In the genomic region with DNA sequence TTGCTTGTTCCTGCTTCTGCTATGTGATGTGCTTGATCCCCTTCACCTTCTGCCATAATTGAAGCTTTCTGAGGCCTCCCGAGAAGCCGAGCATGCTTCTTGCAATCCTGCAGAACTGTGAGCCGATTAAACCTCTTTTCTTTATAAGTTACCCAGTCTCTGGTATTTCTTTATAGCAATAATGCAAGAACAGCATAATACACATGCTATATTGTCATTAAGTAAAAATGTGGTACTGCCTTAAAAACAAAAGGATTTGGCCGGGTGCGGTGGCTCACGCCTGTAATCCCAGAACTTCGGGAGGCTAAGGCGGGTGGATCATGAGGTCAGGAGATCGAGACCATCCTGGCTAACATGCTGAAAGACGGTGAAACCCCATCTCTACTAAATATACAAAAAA, we compare ENCODE assay signal across 2 cellular contexts.
A peak's percentile ranks its signal among the peaks of the same experiment; 100 is the strongest.
TF ChIP-seq lines count a peak whose summit lies in the region.

No MANE protein-coding gene starts in this region.

TF ChIP-seq in K562, 482 proteins besides CTCF, POLR2A, EP300 and RAD21:
- no peak for TF ChIP-seq MAZ (CRISPR knock-in tag; conservative IDR thresholded peaks at IDR 0.05 in 1 of 2, IDR thresholded peaks at IDR 0.05 in 1 of 2)
- no peak for TF ChIP-seq PHTF2 (CRISPR knock-in tag; IDR thresholded peaks at IDR 0.05)
- TF ChIP-seq ZNF197 (CRISPR knock-in tag; IDR thresholded peaks at IDR 0.05; ENCODE audit: low read depth), result no peak
- TF ChIP-seq, protein P1, sequence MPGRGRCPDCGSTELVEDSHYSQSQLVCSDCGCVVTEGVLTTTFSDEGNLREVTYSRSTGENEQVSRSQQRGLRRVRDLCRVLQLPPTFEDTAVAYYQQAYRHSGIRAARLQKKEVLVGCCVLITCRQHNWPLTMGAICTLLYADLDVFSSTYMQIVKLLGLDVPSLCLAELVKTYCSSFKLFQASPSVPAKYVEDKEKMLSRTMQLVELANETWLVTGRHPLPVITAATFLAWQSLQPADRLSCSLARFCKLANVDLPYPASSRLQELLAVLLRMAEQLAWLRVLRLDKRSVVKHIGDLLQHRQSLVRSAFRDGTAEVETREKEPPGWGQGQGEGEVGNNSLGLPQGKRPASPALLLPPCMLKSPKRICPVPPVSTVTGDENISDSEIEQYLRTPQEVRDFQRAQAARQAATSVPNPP (IDR thresholded peaks at IDR 0.05; ENCODE audit: borderline replicate concordance, insufficient read depth, insufficient read length), result no peak
- no peak for TF ChIP-seq PHB2 (IDR thresholded peaks at IDR 0.05; ENCODE audit: low read depth)
- TF ChIP-seq, protein P2, sequence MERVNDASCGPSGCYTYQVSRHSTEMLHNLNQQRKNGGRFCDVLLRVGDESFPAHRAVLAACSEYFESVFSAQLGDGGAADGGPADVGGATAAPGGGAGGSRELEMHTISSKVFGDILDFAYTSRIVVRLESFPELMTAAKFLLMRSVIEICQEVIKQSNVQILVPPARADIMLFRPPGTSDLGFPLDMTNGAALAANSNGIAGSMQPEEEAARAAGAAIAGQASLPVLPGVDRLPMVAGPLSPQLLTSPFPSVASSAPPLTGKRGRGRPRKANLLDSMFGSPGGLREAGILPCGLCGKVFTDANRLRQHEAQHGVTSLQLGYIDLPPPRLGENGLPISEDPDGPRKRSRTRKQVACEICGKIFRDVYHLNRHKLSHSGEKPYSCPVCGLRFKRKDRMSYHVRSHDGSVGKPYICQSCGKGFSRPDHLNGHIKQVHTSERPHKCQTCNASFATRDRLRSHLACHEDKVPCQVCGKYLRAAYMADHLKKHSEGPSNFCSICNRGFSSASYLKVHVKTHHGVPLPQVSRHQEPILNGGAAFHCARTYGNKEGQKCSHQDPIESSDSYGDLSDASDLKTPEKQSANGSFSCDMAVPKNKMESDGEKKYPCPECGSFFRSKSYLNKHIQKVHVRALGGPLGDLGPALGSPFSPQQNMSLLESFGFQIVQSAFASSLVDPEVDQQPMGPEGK (CRISPR knock-in tag; IDR thresholded peaks at IDR 0.05; ENCODE audit: borderline replicate concordance), result no peak
- peak; percentile 53 for TF ChIP-seq ZNF316 (IDR thresholded peaks at IDR 0.05)

TF ChIP-seq in SK-N-SH treated with all-trans-retinoic acid at 6 μM for 48 hours, 23 proteins besides CTCF, POLR2A, EP300 and RAD21:
- TF ChIP-seq ZNF70 (CRISPR knock-in tag; IDR thresholded peaks at IDR 0.05), result no peak
- no peak for TF ChIP-seq TCF4 (CRISPR knock-in tag; IDR thresholded peaks at IDR 0.05; ENCODE audit: borderline replicate concordance)
- TF ChIP-seq, protein P3, sequence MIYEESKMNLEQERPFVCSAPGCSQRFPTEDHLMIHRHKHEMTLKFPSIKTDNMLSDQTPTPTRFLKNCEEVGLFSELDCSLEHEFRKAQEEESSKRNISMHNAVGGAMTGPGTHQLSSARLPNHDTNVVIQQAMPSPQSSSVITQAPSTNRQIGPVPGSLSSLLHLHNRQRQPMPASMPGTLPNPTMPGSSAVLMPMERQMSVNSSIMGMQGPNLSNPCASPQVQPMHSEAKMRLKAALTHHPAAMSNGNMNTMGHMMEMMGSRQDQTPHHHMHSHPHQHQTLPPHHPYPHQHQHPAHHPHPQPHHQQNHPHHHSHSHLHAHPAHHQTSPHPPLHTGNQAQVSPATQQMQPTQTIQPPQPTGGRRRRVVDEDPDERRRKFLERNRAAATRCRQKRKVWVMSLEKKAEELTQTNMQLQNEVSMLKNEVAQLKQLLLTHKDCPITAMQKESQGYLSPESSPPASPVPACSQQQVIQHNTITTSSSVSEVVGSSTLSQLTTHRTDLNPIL (CRISPR knock-in tag; IDR thresholded peaks at IDR 0.05; ENCODE audit: low read depth), result no peak
- no peak for TF ChIP-seq BACH2 (CRISPR knock-in tag; IDR thresholded peaks at IDR 0.05; ENCODE audit: borderline replicate concordance)
- TF ChIP-seq RARB (CRISPR knock-in tag; IDR thresholded peaks at IDR 0.05), result no peak
- TF ChIP-seq, protein P4, sequence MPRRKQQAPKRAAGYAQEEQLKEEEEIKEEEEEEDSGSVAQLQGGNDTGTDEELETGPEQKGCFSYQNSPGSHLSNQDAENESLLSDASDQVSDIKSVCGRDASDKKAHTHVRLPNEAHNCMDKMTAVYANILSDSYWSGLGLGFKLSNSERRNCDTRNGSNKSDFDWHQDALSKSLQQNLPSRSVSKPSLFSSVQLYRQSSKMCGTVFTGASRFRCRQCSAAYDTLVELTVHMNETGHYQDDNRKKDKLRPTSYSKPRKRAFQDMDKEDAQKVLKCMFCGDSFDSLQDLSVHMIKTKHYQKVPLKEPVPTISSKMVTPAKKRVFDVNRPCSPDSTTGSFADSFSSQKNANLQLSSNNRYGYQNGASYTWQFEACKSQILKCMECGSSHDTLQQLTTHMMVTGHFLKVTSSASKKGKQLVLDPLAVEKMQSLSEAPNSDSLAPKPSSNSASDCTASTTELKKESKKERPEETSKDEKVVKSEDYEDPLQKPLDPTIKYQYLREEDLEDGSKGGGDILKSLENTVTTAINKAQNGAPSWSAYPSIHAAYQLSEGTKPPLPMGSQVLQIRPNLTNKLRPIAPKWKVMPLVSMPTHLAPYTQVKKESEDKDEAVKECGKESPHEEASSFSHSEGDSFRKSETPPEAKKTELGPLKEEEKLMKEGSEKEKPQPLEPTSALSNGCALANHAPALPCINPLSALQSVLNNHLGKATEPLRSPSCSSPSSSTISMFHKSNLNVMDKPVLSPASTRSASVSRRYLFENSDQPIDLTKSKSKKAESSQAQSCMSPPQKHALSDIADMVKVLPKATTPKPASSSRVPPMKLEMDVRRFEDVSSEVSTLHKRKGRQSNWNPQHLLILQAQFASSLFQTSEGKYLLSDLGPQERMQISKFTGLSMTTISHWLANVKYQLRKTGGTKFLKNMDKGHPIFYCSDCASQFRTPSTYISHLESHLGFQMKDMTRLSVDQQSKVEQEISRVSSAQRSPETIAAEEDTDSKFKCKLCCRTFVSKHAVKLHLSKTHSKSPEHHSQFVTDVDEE (CRISPR knock-in tag; IDR thresholded peaks at IDR 0.05), result no peak
- TF ChIP-seq OSR1 (CRISPR knock-in tag; IDR thresholded peaks at IDR 0.05), result no peak
- no peak for TF ChIP-seq ISL1 (CRISPR knock-in tag; IDR thresholded peaks at IDR 0.05)
- TF ChIP-seq, protein P5, sequence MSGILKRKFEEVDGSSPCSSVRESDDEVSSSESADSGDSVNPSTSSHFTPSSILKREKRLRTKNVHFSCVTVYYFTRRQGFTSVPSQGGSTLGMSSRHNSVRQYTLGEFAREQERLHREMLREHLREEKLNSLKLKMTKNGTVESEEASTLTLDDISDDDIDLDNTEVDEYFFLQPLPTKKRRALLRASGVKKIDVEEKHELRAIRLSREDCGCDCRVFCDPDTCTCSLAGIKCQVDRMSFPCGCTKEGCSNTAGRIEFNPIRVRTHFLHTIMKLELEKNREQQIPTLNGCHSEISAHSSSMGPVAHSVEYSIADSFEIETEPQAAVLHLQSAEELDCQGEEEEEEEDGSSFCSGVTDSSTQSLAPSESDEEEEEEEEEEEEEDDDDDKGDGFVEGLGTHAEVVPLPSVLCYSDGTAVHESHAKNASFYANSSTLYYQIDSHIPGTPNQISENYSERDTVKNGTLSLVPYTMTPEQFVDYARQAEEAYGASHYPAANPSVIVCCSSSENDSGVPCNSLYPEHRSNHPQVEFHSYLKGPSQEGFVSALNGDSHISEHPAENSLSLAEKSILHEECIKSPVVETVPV (CRISPR knock-in tag; IDR thresholded peaks at IDR 0.05), result no peak
- TF ChIP-seq GLIS3 (CRISPR knock-in tag; IDR thresholded peaks at IDR 0.05), result no peak
- TF ChIP-seq ESRRG (CRISPR knock-in tag; IDR thresholded peaks at IDR 0.05), result no peak
- TF ChIP-seq, protein P2 (CRISPR knock-in tag; IDR thresholded peaks at IDR 0.05; ENCODE audit: borderline replicate concordance), result no peak
- TF ChIP-seq ZNF565 (CRISPR knock-in tag; conservative IDR thresholded peaks at IDR 0.05; ENCODE audit: low read depth), result no peak
TF ChIP-seq in SK-N-SH treated with all-trans-retinoic acid at 6 μM for 48 hours: peak in this region for 0.
